10 cellular contexts compared by ENCODE assay signal in genomic region chr1:32062867-32063230, GRCh38. TPM values are rescaled to one million over a fixed set of nuclear protein-coding genes. Genes with fewer than 3 reads are reported as not detected.
DNase-seq lines count a peak whose midpoint lies in the region; ATAC-seq, FAIRE-seq and TF ChIP-seq lines count a peak whose summit lies in the region.
"Had no signal": no experiment of that assay in that cellular context is flagged by ENCODE, and none has a peak within 500 bp of the region (broad histone marks: within the 10 kb centered on the region; RNA-seq: fewer than 3 reads in every experiment).

No MANE protein-coding gene starts in this region.

- intact Hi-C loops in activated CD4-positive, alpha-beta T cell treated with anti-CD3 and anti-CD28 coated beads for 36 hours (cut with DNase I, micrococcal nuclease), result no loop called here
- intact Hi-C loops in activated CD4-positive, alpha-beta memory T cell treated with anti-CD3 and anti-CD28 coated beads for 36 hours (cut with micrococcal nuclease), result no loop called here
- intact Hi-C loops in lower leg skin (cut with DNase I; ENCODE audit: low total_unique reads), result loop anchor here (10.0 kb wide), 1 partner anchor 278 kb away; no protein-coding TSS in a partner anchor

- TF ChIP-seq POLR2A in lower leg skin (IDR thresholded peaks at IDR 0.05), result no peak

- WGBS in lower leg skin, 2 donors, result 56 to 65% methylated on average over 4 of the region's 4 CpGs

- CTCF ChIA-PET in activated CD4-positive, alpha-beta T cell treated with anti-CD3 and anti-CD28 coated beads for 36 hours (lab: Charles Lee), result interaction anchor here (0.5 to 2.0 kb wide), 17 partner anchors 8 to 245 kb away, joined by 3 to 8 read pairs (median 4); no protein-coding TSS in a partner anchor
- CTCF ChIA-PET in activated CD4-positive, alpha-beta memory T cell treated with anti-CD3 and anti-CD28 coated beads for 36 hours (lab: Charles Lee), result interaction anchor here (0.7 to 2.3 kb wide), 10 partner anchors 9 to 399 kb away, joined by 3 to 10 read pairs (median 4); partner anchors contain the start of genes SPOCD1 and TMEM39B

- H3K4me3 Mint-ChIP-seq in activated CD4-positive, alpha-beta T cell treated with anti-CD3 and anti-CD28 coated beads for 36 hours, result no peak overlapping the region
- H3K4me3 Mint-ChIP-seq in activated CD4-positive, alpha-beta memory T cell treated with anti-CD3 and anti-CD28 coated beads for 36 hours, result no peak overlapping the region

- POLR2A ChIA-PET in activated CD4-positive, alpha-beta T cell treated with anti-CD3 and anti-CD28 coated beads for 36 hours (lab: Charles Lee), result interaction anchor here (0.8 kb wide), 1 partner anchor 10 kb away, joined by 3 read pairs; the partner anchor contains the start of gene TMEM39B
- POLR2A ChIA-PET in activated CD4-positive, alpha-beta memory T cell treated with anti-CD3 and anti-CD28 coated beads for 36 hours (lab: Charles Lee), result interaction anchor here (0.6 kb wide), 1 partner anchor 72 kb away, joined by 3 read pairs; no protein-coding TSS in a partner anchor

- H3K27ac Mint-ChIP-seq in activated CD4-positive, alpha-beta T cell treated with anti-CD3 and anti-CD28 coated beads for 36 hours, result peak overlapping the region; percentile 52
- peak overlapping the region; percentile 48 for H3K27ac Mint-ChIP-seq in activated CD4-positive, alpha-beta memory T cell treated with anti-CD3 and anti-CD28 coated beads for 36 hours

- peaks cover 20% of the 10 kb centered on the region for H3K36me3 Mint-ChIP-seq in activated CD4-positive, alpha-beta T cell treated with anti-CD3 and anti-CD28 coated beads for 36 hours (ENCODE audit: low read depth)
- peaks cover 17% of the 10 kb centered on the region for H3K36me3 Mint-ChIP-seq in activated CD4-positive, alpha-beta memory T cell treated with anti-CD3 and anti-CD28 coated beads for 36 hours

- H3K9me3 Mint-ChIP-seq in activated CD4-positive, alpha-beta T cell treated with anti-CD3 and anti-CD28 coated beads for 36 hours (ENCODE audit: low read depth), result no peaks in the 10 kb centered on the region
- H3K9me3 Mint-ChIP-seq in activated CD4-positive, alpha-beta memory T cell treated with anti-CD3 and anti-CD28 coated beads for 36 hours, result no peaks in the 10 kb centered on the region

- H3K4me1 Mint-ChIP-seq in activated CD4-positive, alpha-beta T cell treated with anti-CD3 and anti-CD28 coated beads for 36 hours, result peaks cover 9% of the 10 kb centered on the region
- peaks cover 5% of the 10 kb centered on the region for H3K4me1 Mint-ChIP-seq in activated CD4-positive, alpha-beta memory T cell treated with anti-CD3 and anti-CD28 coated beads for 36 hours (ENCODE audit: low read depth)

- H3K9me3 ChIP-seq in iPS-20b (ENCODE audit: insufficient read depth, low read depth, low read length), result no peaks in the 10 kb centered on the region

- H3K9ac ChIP-seq in iPS-20b (ENCODE audit: low read depth, low read length), result peak overlapping the region; percentile 8; the same call in 1 of the 2 replicates

- TF ChIP-seq CTCF in lower leg skin (IDR thresholded peaks at IDR 0.05), result no peak

- no peak overlapping the region for H3K27ac ChIP-seq in iPS-20b (ENCODE audit: low read length)
- H3K27ac ChIP-seq in substantia nigra (ENCODE audit: low read depth, low read length, poor library complexity, severe bottlenecking), result peak overlapping the region; percentile 46

- no peak for DNase-seq in activated CD4-positive, alpha-beta T cell treated with anti-CD3 and anti-CD28 coated beads for 36 hours
- DNase-seq in activated CD4-positive, alpha-beta T cell treated with anti-CD3 and anti-CD28 coated beads, Interleukin-2, amount 50 U/mL, for 48 hours, result no peak
- no peak for DNase-seq in activated CD4-positive, alpha-beta memory T cell treated with anti-CD3 and anti-CD28 coated beads for 36 hours
- DNase-seq in substantia nigra (lab: John Stamatoyannopoulos, UW), result no peak
- no peak for DNase-seq in NCI-H1436 (lab: John Stamatoyannopoulos, UW)
- no peak for DNase-seq in lower leg skin (ENCODE audit: low spot score in 2 of 2)
- DNase-seq in urothelium cell line (ENCODE audit: low spot score), result no peak
- DNase-seq: 8988T; activated effector memory CD4-positive, alpha-beta T cell treated with Interleukin-2 at 50 U/mL for 16 hours had no signal

- no peak overlapping the region for H3K4me3 ChIP-seq in iPS-20b (ENCODE audit: low read length)
- H3K4me3 ChIP-seq in lower leg skin (ENCODE audit: low read depth, poor library complexity, severe bottlenecking), result no peak overlapping the region

- peaks cover 42% of the 10 kb centered on the region for H3K36me3 ChIP-seq in iPS-20b (ENCODE audit: insufficient read depth, low read depth, low read length)

- no peak for ATAC-seq in activated CD4-positive, alpha-beta T cell treated with anti-CD3 and anti-CD28 coated beads for 36 hours

- no peaks in the 10 kb centered on the region for H3K27me3 ChIP-seq in iPS-20b (ENCODE audit: insufficient read depth, low read length)

- FAIRE-seq in urothelium cell line (lab: Jason Lieb, UNC), result no peak

- H3K4me1 ChIP-seq in iPS-20b (ENCODE audit: insufficient read depth, low read length), result peaks cover 24% of the 10 kb centered on the region

- no peaks in the 10 kb centered on the region for H3K27me3 Mint-ChIP-seq in activated CD4-positive, alpha-beta T cell treated with anti-CD3 and anti-CD28 coated beads for 36 hours
- no peaks in the 10 kb centered on the region for H3K27me3 Mint-ChIP-seq in activated CD4-positive, alpha-beta memory T cell treated with anti-CD3 and anti-CD28 coated beads for 36 hours

RNA-seq across cellular contexts. Expression of gene TMEM39B, which starts 9.9 kb away (rescaled TPM):
- total RNA-seq in activated CD4-positive, alpha-beta T cell treated with anti-CD3 and anti-CD28 coated beads for 36 hours, result 10 to 100 TPM; 25.2 to 29.8 TPM
- 10 to 100 TPM; 18.9 to 19.7 TPM for total RNA-seq in activated CD4-positive, alpha-beta memory T cell treated with anti-CD3 and anti-CD28 coated beads for 36 hours
- 1 to 10 TPM; 2.9 to 5.0 (median 4.3) TPM for total RNA-seq in lower leg skin

RNA-seq across cellular contexts. Expression of gene KPNA6, which starts 45.0 kb away (rescaled TPM):
- 10 to 100 TPM; 70.0 to 78.3 TPM for total RNA-seq in activated CD4-positive, alpha-beta T cell treated with anti-CD3 and anti-CD28 coated beads for 36 hours
- 10 to 100 TPM; 69.8 to 77.6 TPM for total RNA-seq in activated CD4-positive, alpha-beta memory T cell treated with anti-CD3 and anti-CD28 coated beads for 36 hours
- total RNA-seq in lower leg skin, result 10 to 100 TPM; 44.2 to 48.5 (median 44.3) TPM

RNA-seq across cellular contexts. Expression of gene KHDRBS1, which starts 49.2 kb away (rescaled TPM):
- total RNA-seq in activated CD4-positive, alpha-beta T cell treated with anti-CD3 and anti-CD28 coated beads for 36 hours, result 100 to 1,000 TPM; 198 to 206 TPM
- 100 to 1,000 TPM; 200 to 203 TPM for total RNA-seq in activated CD4-positive, alpha-beta memory T cell treated with anti-CD3 and anti-CD28 coated beads for 36 hours
- 10 to 100 TPM; 60.8 to 94.3 (median 84.7) TPM for total RNA-seq in lower leg skin
